ENCODE assay signal across 11 cellular contexts in genomic region chr12:47986266-47986610, GRCh38. TPM values are rescaled to one million over a fixed set of nuclear protein-coding genes. Genes with fewer than 3 reads are reported as not detected.
"Had no signal": no experiment of that assay in that cellular context is flagged by ENCODE, and none has a peak within 500 bp of the region (broad histone marks: within the 10 kb centered on the region; RNA-seq: fewer than 3 reads in every experiment).

No MANE protein-coding gene starts in this region.

- DNase-seq: GM23248, GOT3, H7, HFFc6, IMR-90, KG1 had no signal

- H3K9ac ChIP-seq: GM23248 had no signal

- H3K27ac Mint-ChIP-seq: HFFc6 had no signal

- H3K9me3 Mint-ChIP-seq: HFFc6 had no signal

- H3K4me3 ChIP-seq: GM23248, HAP-1, K562 had no signal

- H3K4me3 Mint-ChIP-seq: HFFc6 had no signal

- H2AFZ ChIP-seq: GM23248 had no signal

- H3K9me3 ChIP-seq: HAP-1 had no signal

- ATAC-seq: HCT116, K562 had no signal

- H3K27ac ChIP-seq: GM23248 had no signal

RNA-seq across cellular contexts. Expression of gene COL2A1, which starts 18.0 kb away (rescaled TPM):
- total RNA-seq: GM23248, H4, HFFc6, HT-29, IMR-90, K562 had no signal
- polyA plus RNA-seq: GM23248 had no signal
